8 cellular contexts compared by ENCODE assay signal in genomic region chr2:225041871-225042799, GRCh38. TPM values are rescaled to one million over a fixed set of nuclear protein-coding genes. Genes with fewer than 3 reads are reported as not detected.
DNase-seq lines count a peak whose midpoint lies in the region; ATAC-seq and TF ChIP-seq lines count a peak whose summit lies in the region.

DOCK10 (minus strand) TSS chr2:225042468; CDS start chr2:225042374, 94 bp downstream.

- CTCF ChIA-PET in activated CD4-positive, alpha-beta memory T cell treated with anti-CD3 and anti-CD28 coated beads, Interleukin-2, amount 10 ng/mL, durations not matched to agents 7 days and 5 days (lab: Charles Lee): interaction anchor here (0.6 to 4.8 kb wide), 7 partner anchors 8 to 252 kb away, joined by 3 to 23 read pairs (median 3); no protein-coding TSS in a partner anchor

- DNase-seq in GM12864 (ENCODE audit: low read depth) (no peak), MG63 (peak; percentile 71), KBM-7 (no peak)
- DNase-seq in activated CD4-positive, alpha-beta memory T cell treated with anti-CD3 and anti-CD28 coated beads, Interleukin-2, amount 10 ng/mL, durations not matched to agents 7 days and 5 days: peak; percentile 55
- DNase-seq in effector memory CD8-positive, alpha-beta T cell: peak; percentile 48 to 52 (median 48)
- DNase-seq in stimulated activated CD8-positive, alpha-beta memory T cell treated with anti-CD3 and anti-CD28 coated beads, Interleukin-4, amount 100 ng/mL, for 24 hours (ENCODE audit: low read depth): peak; percentile 57

- H3K36me3 ChIP-seq in MG63 (0 out of 2 replicates have a peak, but pooled peaks cover 2% of the 10 kb centered on the region), mesodermal cell (ENCODE audit: control insufficient read depth, insufficient read depth, low read length) (no peaks in the 10 kb centered on the region)

- in situ Hi-C loops in KBM-7 (cut with MboI; ENCODE audit: low pct_unique_long_range_greater_than_20kb, low sequenced_read_pairs): no loop called here

- H3K27ac ChIP-seq in mesodermal cell (ENCODE audit: low read depth, low read length, severe bottlenecking): no peak within 1 kb of the TSS

- no peaks in the 10 kb centered on the region for H3K27me3 ChIP-seq in MG63

- 1% methylated on average over 63 to 80 of the region's 112 CpGs for WGBS in mesodermal cell (ENCODE audit: insufficient coverage in 2 of 2), 2 experiments

- H3K36me3 Mint-ChIP-seq in activated CD4-positive, alpha-beta memory T cell treated with anti-CD3 and anti-CD28 coated beads, Interleukin-2, amount 10 ng/mL, durations not matched to agents 7 days and 5 days (ENCODE audit: low read depth): peaks cover 28% of the 10 kb centered on the region
- peaks cover 17% of the 10 kb centered on the region for H3K36me3 Mint-ChIP-seq in effector memory CD8-positive, alpha-beta T cell (ENCODE audit: insufficient read depth)

- peak within 1 kb of the TSS; percentile 64 for H3K4me3 ChIP-seq in GM12864 (ENCODE audit: low read depth, low read length)
- H3K4me3 ChIP-seq in MG63: peak within 1 kb of the TSS; percentile 79
- H3K4me3 ChIP-seq in mesodermal cell (ENCODE audit: extremely low read depth, insufficient read depth, low read length, poor library complexity, severe bottlenecking): peak within 1 kb of the TSS; percentile 53

- peak within 1 kb of the TSS; percentile 99 for H3K4me3 Mint-ChIP-seq in activated CD4-positive, alpha-beta memory T cell treated with anti-CD3 and anti-CD28 coated beads, Interleukin-2, amount 10 ng/mL, durations not matched to agents 7 days and 5 days
- H3K4me3 Mint-ChIP-seq in effector memory CD8-positive, alpha-beta T cell: peak within 1 kb of the TSS; percentile 90 to 99

- no peaks in the 10 kb centered on the region for H3K9me3 Mint-ChIP-seq in activated CD4-positive, alpha-beta memory T cell treated with anti-CD3 and anti-CD28 coated beads, Interleukin-2, amount 10 ng/mL, durations not matched to agents 7 days and 5 days
- no peaks in the 10 kb centered on the region for H3K9me3 Mint-ChIP-seq in effector memory CD8-positive, alpha-beta T cell

- H3K4me1 ChIP-seq in mesodermal cell (ENCODE audit: control insufficient read depth, insufficient read depth, low read length, poor library complexity, severe bottlenecking): peaks cover 4% of the 10 kb centered on the region

- TF ChIP-seq CTCF in GM12864 (IDR thresholded peaks at IDR 0.05; ENCODE audit: low read depth, low read length, missing control alignments): no peak

- H3K27ac Mint-ChIP-seq in activated CD4-positive, alpha-beta memory T cell treated with anti-CD3 and anti-CD28 coated beads, Interleukin-2, amount 10 ng/mL, durations not matched to agents 7 days and 5 days: peak within 1 kb of the TSS; percentile 98
- peak within 1 kb of the TSS; percentile 92 to 98 for H3K27ac Mint-ChIP-seq in effector memory CD8-positive, alpha-beta T cell

- peaks cover 33% of the 10 kb centered on the region for H3K27me3 Mint-ChIP-seq in activated CD4-positive, alpha-beta memory T cell treated with anti-CD3 and anti-CD28 coated beads, Interleukin-2, amount 10 ng/mL, durations not matched to agents 7 days and 5 days
- no peaks in the 10 kb centered on the region for H3K27me3 Mint-ChIP-seq in effector memory CD8-positive, alpha-beta T cell

- peak; percentile 22 for ATAC-seq in GM21737 (IDR thresholded peaks at IDR 0.05; ENCODE audit: unreplicated experiment)
- ATAC-seq in effector memory CD8-positive, alpha-beta T cell (replicated peaks): peak; percentile 62

- POLR2A ChIA-PET in activated CD4-positive, alpha-beta memory T cell treated with anti-CD3 and anti-CD28 coated beads, Interleukin-2, amount 10 ng/mL, durations not matched to agents 7 days and 5 days (lab: Charles Lee): interaction anchor here (0.7 to 6.9 kb wide), 17 partner anchors 8 to 1793 kb away, joined by 3 to 113 read pairs (median 7); no protein-coding TSS in a partner anchor

- H3K4me1 Mint-ChIP-seq in activated CD4-positive, alpha-beta memory T cell treated with anti-CD3 and anti-CD28 coated beads, Interleukin-2, amount 10 ng/mL, durations not matched to agents 7 days and 5 days: peaks cover 49% of the 10 kb centered on the region
- H3K4me1 Mint-ChIP-seq in effector memory CD8-positive, alpha-beta T cell (ENCODE audit: low read depth in 2 of 2): peaks cover 36 to 49% of the 10 kb centered on the region in 2 donors

- H3K9me3 ChIP-seq in MG63 (no peaks in the 10 kb centered on the region), mesodermal cell (ENCODE audit: control insufficient read depth, low read length) (no peaks in the 10 kb centered on the region)

RNA-seq across cellular contexts. Expression of gene DOCK10, which starts in this region (rescaled TPM):
- 3.4 and 10.1 TPM in 2 replicates for total RNA-seq in MG63 (2014; rRNA removed; shearing (Covaris generic); ENCODE audit: low replicate concordance)
- total RNA-seq in activated CD4-positive, alpha-beta memory T cell treated with anti-CD3 and anti-CD28 coated beads, Interleukin-2, amount 10 ng/mL, durations not matched to agents 7 days and 5 days: 100 to 1,000 TPM; 223 to 239 TPM
- 3.9 TPM for polyA plus RNA-seq in mesodermal cell (2013, experiment 1 of 2)
- 2.2 TPM for polyA plus RNA-seq in mesodermal cell (2013, experiment 2 of 2)

Comparison
In these comparisons a context has a peak if more than half of its experiments do, and no peak if none do; other contexts are left out.
1. RNA of gene DOCK10 (total RNA-seq): 223 to 239 TPM in activated CD4-positive, alpha-beta memory T cell treated with anti-CD3 and anti-CD28 coated beads, Interleukin-2, amount 10 ng/mL, durations not matched to agents 7 days and 5 days; 3.4 to 10.1 TPM in MG63; every median in the first group is over 10 times any median in the second.
2. DNase-seq: peak in MG63 (single experiment), activated CD4-positive, alpha-beta memory T cell treated with anti-CD3 and anti-CD28 coated beads, Interleukin-2, amount 10 ng/mL, durations not matched to agents 7 days and 5 days (single experiment), effector memory CD8-positive, alpha-beta T cell (3 of 3) and stimulated activated CD8-positive, alpha-beta memory T cell treated with anti-CD3 and anti-CD28 coated beads, Interleukin-4, amount 100 ng/mL, for 24 hours (single experiment); none in GM12864 (single experiment) and KBM-7 (single experiment).
3. Peak in every context shown above with its lines, with median percentiles within 50 percentile points of each other: H3K4me3 ChIP-seq.